In the genomic region with DNA sequence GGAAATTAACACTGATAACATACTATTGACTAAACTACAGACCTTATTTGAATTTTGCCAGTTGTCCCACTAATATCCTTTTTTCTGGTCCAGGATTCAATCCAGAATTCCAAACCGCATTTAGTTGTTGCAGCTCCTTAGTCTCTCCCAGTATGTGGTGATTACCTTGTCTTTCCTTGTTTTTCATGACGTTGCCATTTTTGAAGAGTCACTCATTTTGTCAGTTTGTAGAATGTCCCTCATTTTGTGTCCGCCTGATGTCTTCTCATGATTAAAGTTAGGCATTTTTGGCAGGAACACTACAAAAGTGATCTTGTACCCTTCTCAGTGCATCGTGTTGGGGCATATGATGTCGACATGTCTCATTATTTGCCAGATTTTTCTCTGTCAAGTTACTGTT, we compare ENCODE assay signal across 40 cellular contexts.
"Had no signal": no experiment of that assay in that cellular context is flagged by ENCODE, and none has a peak within 500 bp of the region (broad histone marks: within the 10 kb centered on the region; RNA-seq: fewer than 3 reads in every experiment).

No MANE protein-coding gene starts in this region.

- DNase-seq: activated effector memory CD4-positive, alpha-beta T cell treated with anti-CD3 and anti-CD28 coated beads, Interleukin-2, amount 50 U/mL, for 16 hours; activated effector memory CD4-positive, alpha-beta T cell treated with Interleukin-2 at 50 U/mL for 16 hours; activated gamma-delta T cell; activated gamma-delta T cell treated with Interleukin-2 at 50 U/mL for 16 hours; activated naive CD4-positive, alpha-beta T cell; activated naive CD4-positive, alpha-beta T cell treated with anti-CD3 and anti-CD28 coated beads for 36 hours; activated naive CD4-positive, alpha-beta T cell treated with anti-CD3 and anti-CD28 coated beads, Interleukin-2, amount 10 ng/mL, durations not matched to agents 7 days and 5 days; activated naive CD4-positive, alpha-beta T cell treated with anti-CD3 and anti-CD28 coated beads, Interleukin-2, amount 50 U/mL, for 16 hours; activated naive CD4-positive, alpha-beta T cell treated with Interleukin-2 at 50 U/mL for 16 hours; activated naive CD8-positive, alpha-beta T cell treated with anti-CD3 and anti-CD28 coated beads for 36 hours; activated naive CD8-positive, alpha-beta T cell treated with anti-CD3 and anti-CD28 coated beads, Interleukin-2, amount 10 ng/mL, durations not matched to agents 7 days and 5 days; activated naive CD8-positive, alpha-beta T cell treated with anti-CD3 and anti-CD28 coated beads, Interleukin-2, amount 50 U/mL, for 24 hours; activated T-cell treated with anti-CD3 and anti-CD28 coated beads, Interleukin-2, amount 50 U/mL, for 1 hour; activated T-cell treated with anti-CD3 and anti-CD28 coated beads, Interleukin-2, amount 50 U/mL, for 24 hours; activated T-cell treated with anti-CD3 and anti-CD28 coated beads, Interleukin-2, amount 50 U/mL, for 4 hours; activated T-cell treated with anti-CD3 and anti-CD28 coated beads, Interleukin-2, amount 50 U/mL, for 48 hours; activated T-cell treated with anti-CD3 and anti-CD28 coated beads, Interleukin-2, amount 50 U/mL, for 72 hours; adrenal gland; amniotic stem cell; amygdala; anterior cingulate cortex; aorta; body of pancreas; brain microvascular endothelial cell; caudate nucleus; central memory CD4-positive, alpha-beta T cell; cerebellar nuclear complex had no signal

- H3K27me3 Mint-ChIP-seq: activated naive CD4-positive, alpha-beta T cell treated with anti-CD3 and anti-CD28 coated beads, Interleukin-2, amount 10 ng/mL, durations not matched to agents 7 days and 5 days; activated naive CD4-positive, alpha-beta T cell treated with anti-CD3 and anti-CD28 coated beads, Interleukin-2, amount 50 U/mL, for 24 hours; activated naive CD8-positive, alpha-beta T cell; activated naive CD8-positive, alpha-beta T cell treated with anti-CD3 and anti-CD28 coated beads for 36 hours; activated naive CD8-positive, alpha-beta T cell treated with anti-CD3 and anti-CD28 coated beads, Interleukin-2, amount 10 ng/mL, durations not matched to agents 7 days and 5 days; activated naive CD8-positive, alpha-beta T cell treated with anti-CD3 and anti-CD28 coated beads, Interleukin-2, amount 50 U/mL, for 24 hours; activated T-cell treated with anti-CD3 and anti-CD28 coated beads, Interleukin-2, amount 50 U/mL, for 24 hours; activated T-helper 17 cell treated with anti-CD3 and anti-CD28 coated beads, Interleukin-2, amount 50 U/mL, for 72 hours; brain; central memory CD8-positive, alpha-beta T cell had no signal

- H3K4me1 Mint-ChIP-seq: activated naive CD4-positive, alpha-beta T cell treated with anti-CD3 and anti-CD28 coated beads, Interleukin-2, amount 10 ng/mL, durations not matched to agents 7 days and 5 days; activated naive CD8-positive, alpha-beta T cell treated with anti-CD3 and anti-CD28 coated beads, Interleukin-2, amount 10 ng/mL, durations not matched to agents 7 days and 5 days; activated naive CD8-positive, alpha-beta T cell treated with anti-CD3 and anti-CD28 coated beads, Interleukin-2, amount 50 U/mL, for 24 hours; activated T-helper 17 cell treated with anti-CD3 and anti-CD28 coated beads, Interleukin-2, amount 50 U/mL, for 72 hours had no signal

- FAIRE-seq: astrocyte, bronchial epithelial cell had no signal

- H3K4me1 ChIP-seq: adrenal gland, body of pancreas, breast epithelium had no signal

- H3K4me3 ChIP-seq: adrenal gland, ascending aorta, body of pancreas, breast epithelium, cardiac muscle cell had no signal

- H3K27ac Mint-ChIP-seq: activated naive CD4-positive, alpha-beta T cell treated with anti-CD3 and anti-CD28 coated beads for 36 hours; activated naive CD4-positive, alpha-beta T cell treated with anti-CD3 and anti-CD28 coated beads, Interleukin-2, amount 10 ng/mL, durations not matched to agents 7 days and 5 days; activated naive CD4-positive, alpha-beta T cell treated with anti-CD3 and anti-CD28 coated beads, Interleukin-2, amount 50 U/mL, for 24 hours; activated naive CD4-positive, alpha-beta T cell treated with anti-CD3 and anti-CD28 coated beads, Interleukin-2, amount 50 U/mL, for 72 hours; activated naive CD8-positive, alpha-beta T cell; activated naive CD8-positive, alpha-beta T cell treated with anti-CD3 and anti-CD28 coated beads for 36 hours; activated naive CD8-positive, alpha-beta T cell treated with anti-CD3 and anti-CD28 coated beads, Interleukin-2, amount 10 ng/mL, durations not matched to agents 7 days and 5 days; activated naive CD8-positive, alpha-beta T cell treated with anti-CD3 and anti-CD28 coated beads, Interleukin-2, amount 50 U/mL, for 24 hours; activated T-cell treated with anti-CD3 and anti-CD28 coated beads, Interleukin-2, amount 50 U/mL, for 24 hours; activated T-cell treated with anti-CD3 and anti-CD28 coated beads, Interleukin-2, amount 50 U/mL, for 72 hours; activated T-helper 1 cell treated with anti-CD3 and anti-CD28 coated beads, Interleukin-12 subunit alpha, Interleukin-12 subunit beta, Interleukin-2, Interleukin-4 antibody, amounts not matched to agents 30 ng/mL and 10 ng/mL and 1 ng/mL, durations not matched to agents 14 hours and 24 hours and 36 hours; activated T-helper 17 cell treated with anti-CD3 and anti-CD28 coated beads, Interleukin-2, amount 50 U/mL, for 72 hours; activated T-helper 2 cell treated with anti-CD3 and anti-CD28 coated beads, Interferon-gamma antibody, Interleukin-2, Interleukin-4, amounts not matched to agents 10 μg/mL and 5 μg/mL and 100 μg/mL, durations not matched to agents 14 hours and 24 hours and 36 hours had no signal

- H3K9me3 ChIP-seq: adrenal gland, ascending aorta, body of pancreas, breast epithelium had no signal

- H3K36me3 Mint-ChIP-seq: activated naive CD4-positive, alpha-beta T cell treated with anti-CD3 and anti-CD28 coated beads, Interleukin-2, amount 10 ng/mL, durations not matched to agents 7 days and 5 days; activated naive CD4-positive, alpha-beta T cell treated with anti-CD3 and anti-CD28 coated beads, Interleukin-2, amount 50 U/mL, for 72 hours had no signal

- H3K4me3 Mint-ChIP-seq: activated naive CD4-positive, alpha-beta T cell treated with anti-CD3 and anti-CD28 coated beads for 36 hours; activated naive CD4-positive, alpha-beta T cell treated with anti-CD3 and anti-CD28 coated beads, Interleukin-2, amount 10 ng/mL, durations not matched to agents 7 days and 5 days; activated naive CD4-positive, alpha-beta T cell treated with anti-CD3 and anti-CD28 coated beads, Interleukin-2, amount 50 U/mL, for 24 hours; activated naive CD8-positive, alpha-beta T cell; activated naive CD8-positive, alpha-beta T cell treated with anti-CD3 and anti-CD28 coated beads for 36 hours; activated naive CD8-positive, alpha-beta T cell treated with anti-CD3 and anti-CD28 coated beads, Interleukin-2, amount 10 ng/mL, durations not matched to agents 7 days and 5 days; activated naive CD8-positive, alpha-beta T cell treated with anti-CD3 and anti-CD28 coated beads, Interleukin-2, amount 50 U/mL, for 24 hours; activated T-cell treated with anti-CD3 and anti-CD28 coated beads, Interleukin-2, amount 50 U/mL, for 24 hours; activated T-cell treated with anti-CD3 and anti-CD28 coated beads, Interleukin-2, amount 50 U/mL, for 4 hours; activated T-cell treated with anti-CD3 and anti-CD28 coated beads, Interleukin-2, amount 50 U/mL, for 72 hours; activated T-helper 1 cell treated with anti-CD3 and anti-CD28 coated beads, Interleukin-12 subunit alpha, Interleukin-12 subunit beta, Interleukin-2, Interleukin-4 antibody, amounts not matched to agents 30 ng/mL and 10 ng/mL and 1 ng/mL, durations not matched to agents 14 hours and 24 hours and 36 hours; activated T-helper 17 cell treated with anti-CD3 and anti-CD28 coated beads, Interleukin-2, amount 50 U/mL, for 72 hours; central memory CD8-positive, alpha-beta T cell had no signal

- ATAC-seq: activated naive CD4-positive, alpha-beta T cell treated with anti-CD3 and anti-CD28 coated beads, Interleukin-2, amount 50 U/mL, for 72 hours; activated naive CD8-positive, alpha-beta T cell treated with anti-CD3 and anti-CD28 coated beads, Interleukin-2, amount 50 U/mL, for 24 hours; activated T-cell treated with anti-CD3 and anti-CD28 coated beads, Interleukin-2, amount 50 U/mL, for 4 hours; activated T-cell treated with anti-CD3 and anti-CD28 coated beads, Interleukin-2, amount 50 U/mL, for 72 hours; activated T-helper 17 cell treated with anti-CD3 and anti-CD28 coated beads, Interleukin-2, amount 50 U/mL, for 72 hours; body of pancreas had no signal

- H3K27me3 ChIP-seq: adrenal gland, ascending aorta, body of pancreas, brain microvascular endothelial cell, breast epithelium, cardiac muscle cell had no signal

- H3K36me3 ChIP-seq: adrenal gland, brain microvascular endothelial cell, breast epithelium, cardiac muscle cell had no signal

- H3K9me3 Mint-ChIP-seq: activated naive CD4-positive, alpha-beta T cell treated with anti-CD3 and anti-CD28 coated beads for 36 hours; activated naive CD4-positive, alpha-beta T cell treated with anti-CD3 and anti-CD28 coated beads, Interleukin-2, amount 10 ng/mL, durations not matched to agents 7 days and 5 days; activated naive CD4-positive, alpha-beta T cell treated with anti-CD3 and anti-CD28 coated beads, Interleukin-2, amount 50 U/mL, for 24 hours; activated naive CD4-positive, alpha-beta T cell treated with anti-CD3 and anti-CD28 coated beads, Interleukin-2, amount 50 U/mL, for 72 hours; activated naive CD8-positive, alpha-beta T cell treated with anti-CD3 and anti-CD28 coated beads for 36 hours; activated naive CD8-positive, alpha-beta T cell treated with anti-CD3 and anti-CD28 coated beads, Interleukin-2, amount 10 ng/mL, durations not matched to agents 7 days and 5 days; activated naive CD8-positive, alpha-beta T cell treated with anti-CD3 and anti-CD28 coated beads, Interleukin-2, amount 50 U/mL, for 24 hours; activated T-cell treated with anti-CD3 and anti-CD28 coated beads, Interleukin-2, amount 50 U/mL, for 24 hours; activated T-cell treated with anti-CD3 and anti-CD28 coated beads, Interleukin-2, amount 50 U/mL, for 4 hours; activated T-cell treated with anti-CD3 and anti-CD28 coated beads, Interleukin-2, amount 50 U/mL, for 72 hours; activated T-helper 1 cell treated with anti-CD3 and anti-CD28 coated beads, Interleukin-12 subunit alpha, Interleukin-12 subunit beta, Interleukin-2, Interleukin-4 antibody, amounts not matched to agents 30 ng/mL and 10 ng/mL and 1 ng/mL, durations not matched to agents 14 hours and 24 hours and 36 hours; activated T-helper 17 cell treated with anti-CD3 and anti-CD28 coated beads, Interleukin-2, amount 50 U/mL, for 72 hours; activated T-helper 2 cell treated with anti-CD3 and anti-CD28 coated beads, Interferon-gamma antibody, Interleukin-2, Interleukin-4, amounts not matched to agents 10 μg/mL and 5 μg/mL and 100 μg/mL, durations not matched to agents 14 hours and 24 hours and 36 hours; central memory CD8-positive, alpha-beta T cell had no signal

- H3K27ac ChIP-seq: adrenal gland, ascending aorta, body of pancreas, brain microvascular endothelial cell, breast epithelium, cardiac muscle cell had no signal
